1 cellular context compared by ENCODE assay signal in the genomic region with DNA sequence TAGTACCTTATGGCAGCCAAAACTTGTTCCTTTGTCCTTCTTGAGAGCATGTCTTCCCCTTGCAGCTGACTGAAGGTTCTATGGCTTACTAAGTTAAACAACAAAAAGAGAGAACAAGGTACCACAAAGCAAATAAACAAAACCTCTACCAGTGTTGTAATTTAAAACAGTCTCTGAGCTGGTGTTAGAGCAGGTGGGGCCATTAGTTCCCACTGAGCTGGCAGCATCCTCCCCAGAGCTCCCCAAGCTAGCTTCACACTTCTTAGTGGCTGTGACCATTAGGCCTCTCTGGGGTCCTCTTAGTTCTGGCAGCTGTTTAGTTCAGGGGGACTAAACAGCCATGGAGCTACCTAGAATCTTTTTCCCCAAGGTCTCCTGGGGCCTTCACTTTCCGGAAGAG.
TF ChIP-seq lines count a peak whose summit lies in the region.

No MANE protein-coding gene starts in this region.

TF ChIP-seq in HepG2, 621 proteins besides CTCF, POLR2A, EP300 and RAD21 (continued from another document):
- TF ChIP-seq ZNF75D (CRISPR knock-in tag; IDR thresholded peaks at IDR 0.05; ENCODE audit: borderline replicate concordance) (no peak), HIVEP1 (CRISPR knock-in tag; IDR thresholded peaks at IDR 0.05) (no peak), SNAI1 (CRISPR knock-in tag; IDR thresholded peaks at IDR 0.05; ENCODE audit: borderline replicate concordance) (no peak), NFKB2 (CRISPR knock-in tag; IDR thresholded peaks at IDR 0.05; ENCODE audit: borderline replicate concordance) (no peak), FIP1L1 (IDR thresholded peaks at IDR 0.05; ENCODE audit: borderline replicate concordance, insufficient read depth, low read depth, low read length) (no peak), LCORL (IDR thresholded peaks at IDR 0.05) (no peak), LCORL (CRISPR knock-in tag; IDR thresholded peaks at IDR 0.05) (no peak), NFE2 (CRISPR knock-in tag; IDR thresholded peaks at IDR 0.05) (no peak), ARID2 (CRISPR knock-in tag; IDR thresholded peaks at IDR 0.05; ENCODE audit: borderline replicate concordance) (no peak), ZNF224 (CRISPR knock-in tag; IDR thresholded peaks at IDR 0.05) (no peak), ZNF337 (CRISPR knock-in tag; IDR thresholded peaks at IDR 0.05; ENCODE audit: borderline replicate concordance, low read depth) (no peak), NR3C1 (CRISPR knock-in tag; IDR thresholded peaks at IDR 0.05) (no peak), ARHGAP35 (CRISPR knock-in tag; IDR thresholded peaks at IDR 0.05; ENCODE audit: borderline replicate concordance) (no peak)
